1 cellular context compared by ENCODE assay signal in the genomic region with DNA sequence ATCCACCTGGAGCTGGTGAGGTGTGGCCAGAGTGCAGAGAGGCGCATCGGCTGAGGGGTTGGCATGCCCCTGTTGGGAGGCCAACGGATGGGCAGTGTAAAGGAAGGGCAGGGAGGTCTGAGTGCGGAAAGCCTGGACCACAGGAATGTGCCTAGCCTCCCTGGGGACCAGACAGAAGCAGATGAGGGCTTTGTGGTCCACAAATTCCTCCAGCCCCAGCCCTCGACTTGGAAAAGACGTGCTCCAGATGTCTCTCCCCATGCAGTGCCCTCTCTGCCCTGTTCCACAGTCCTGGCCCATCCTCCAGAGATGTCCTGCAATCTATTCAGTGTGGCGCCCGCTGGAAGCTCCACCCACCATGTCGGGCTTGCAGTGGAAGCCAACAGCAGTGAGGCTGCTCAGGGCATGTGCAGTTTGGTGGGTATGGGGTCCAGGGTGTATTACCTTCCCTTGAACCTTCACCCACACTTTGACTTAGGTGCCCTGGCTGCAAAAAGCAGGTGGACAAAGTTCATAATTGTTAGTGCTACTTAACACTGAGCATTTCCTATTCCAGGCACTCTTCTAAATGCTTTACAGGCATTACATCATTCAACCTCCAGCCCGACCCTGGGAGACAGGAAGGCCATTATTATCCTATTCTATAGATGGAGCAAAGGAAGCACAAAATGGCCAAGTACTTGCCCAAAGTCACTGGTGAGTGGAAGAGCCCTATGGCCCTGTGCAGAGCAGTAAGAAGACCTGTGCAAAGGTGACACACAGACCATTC.
TF ChIP-seq lines count a peak whose summit lies in the region.

No MANE protein-coding gene starts in this region.

TF ChIP-seq in GM23338, 12 proteins besides CTCF, POLR2A, EP300 and RAD21:
- no peak for TF ChIP-seq ZNF331 (CRISPR knock-in tag; IDR thresholded peaks at IDR 0.05; ENCODE audit: low read depth)
